In the genomic region with DNA sequence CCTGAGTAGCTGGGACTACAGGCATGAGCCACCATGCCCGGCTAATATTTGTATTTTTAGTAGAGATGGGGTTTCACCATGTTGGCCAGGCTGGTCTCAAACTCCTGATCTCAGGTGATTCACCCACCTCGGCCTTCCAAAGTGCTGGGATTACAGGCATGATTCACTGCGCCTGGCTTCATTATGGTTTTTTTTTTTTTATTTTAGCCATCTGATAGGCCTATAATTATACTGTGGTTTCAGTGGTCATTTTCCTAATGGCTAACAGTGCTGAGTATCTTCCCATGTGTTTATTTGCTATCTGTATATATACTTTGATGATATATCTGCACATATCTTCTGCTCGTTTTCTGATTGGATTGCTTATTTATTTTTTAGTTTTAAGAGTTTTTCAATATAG, we compare ENCODE assay signal across 6 cellular contexts. TPM values are rescaled to one million over a fixed set of nuclear protein-coding genes. Genes with fewer than 3 reads are reported as not detected.
"Had no signal": no experiment of that assay in that cellular context is flagged by ENCODE, and none has a peak within 500 bp of the region (broad histone marks: within the 10 kb centered on the region; RNA-seq: fewer than 3 reads in every experiment).

No MANE protein-coding gene starts in this region.

RNA-seq across cellular contexts. Expression of gene OTOA, which starts 10.7 kb away (rescaled TPM):
- total RNA-seq: K562, PC-9, Peyer's patch, SK-MEL-5 had no signal
- polyA plus RNA-seq: IgD-negative memory B cell had no signal

RNA-seq across cellular contexts. Expression of gene IGSF6, which starts 22.0 kb away (rescaled TPM):
- total RNA-seq: K562, PC-9, SK-MEL-5 had no signal
- polyA plus RNA-seq: SK-N-SH had no signal
